In the genomic region with DNA sequence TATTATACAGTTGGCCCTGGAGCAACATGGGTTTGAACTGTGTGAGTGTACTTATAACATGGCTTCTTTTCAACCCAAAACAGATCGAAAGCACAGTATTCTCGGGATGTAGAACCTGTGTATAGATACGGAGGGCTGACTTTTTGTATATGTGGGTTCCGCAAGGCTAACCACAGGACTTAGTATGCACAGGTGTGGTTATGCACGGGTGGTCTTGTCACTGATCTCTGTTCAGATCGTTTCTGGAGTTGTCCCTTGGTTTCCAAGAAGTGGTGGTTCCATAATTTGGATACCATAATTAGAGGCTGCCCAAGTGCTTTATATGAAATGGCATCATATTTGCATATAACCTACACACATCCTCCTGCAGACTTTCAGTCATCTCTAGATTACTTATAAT, we compare ENCODE assay signal across 11 cellular contexts. TPM values are rescaled to one million over a fixed set of nuclear protein-coding genes. Genes with fewer than 3 reads are reported as not detected.
DNase-seq lines count a peak whose midpoint lies in the region; ATAC-seq and TF ChIP-seq lines count a peak whose summit lies in the region.
"Had no signal": no experiment of that assay in that cellular context is flagged by ENCODE, and none has a peak within 500 bp of the region (broad histone marks: within the 10 kb centered on the region; RNA-seq: fewer than 3 reads in every experiment).

No MANE protein-coding gene starts in this region.

- WGBS in prostate gland = 91% methylated on average over 6 of the region's 6 CpGs

- H3K36me3 Mint-ChIP-seq in activated T-cell treated with anti-CD3 and anti-CD28 coated beads, Interleukin-2, amount 50 U/mL, for 24 hours (ENCODE audit: low read depth) = peaks cover 61% of the 10 kb centered on the region
- H3K36me3 Mint-ChIP-seq in stimulated activated effector memory CD8-positive, alpha-beta T cell treated with anti-CD3 and anti-CD28 coated beads, Interleukin-12 subunit alpha, Interleukin-12 subunit beta, amount 100 ng/mL, for 72 hours = peaks cover 31% of the 10 kb centered on the region

- H3K9me3 ChIP-seq in prostate gland = no peaks in the 10 kb centered on the region

- ATAC-seq in GM21786 (IDR thresholded peaks at IDR 0.05; ENCODE audit: unreplicated experiment) = peak; percentile 31
- ATAC-seq in HG03469 (IDR thresholded peaks at IDR 0.05; ENCODE audit: unreplicated experiment) = peak; percentile 35
- peak; percentile 46 for ATAC-seq in stimulated activated effector memory CD8-positive, alpha-beta T cell treated with anti-CD3 and anti-CD28 coated beads, Interleukin-12 subunit alpha, Interleukin-12 subunit beta, amount 100 ng/mL, for 72 hours
- ATAC-seq: HepG2 had no signal

- no peaks in the 10 kb centered on the region for H3K36me3 ChIP-seq in prostate gland

- no peak for TF ChIP-seq POLR2A in prostate gland (IDR thresholded peaks at IDR 0.05)

- intact Hi-C loops in prostate gland (cut with DNase I) = no loop called here

- H3K9me3 Mint-ChIP-seq in activated T-cell treated with anti-CD3 and anti-CD28 coated beads, Interleukin-2, amount 50 U/mL, for 24 hours = peaks cover 4% of the 10 kb centered on the region
- H3K9me3 Mint-ChIP-seq in stimulated activated effector memory CD8-positive, alpha-beta T cell treated with anti-CD3 and anti-CD28 coated beads, Interleukin-12 subunit alpha, Interleukin-12 subunit beta, amount 100 ng/mL, for 72 hours = no peaks in the 10 kb centered on the region

- H3K27me3 Mint-ChIP-seq in activated T-cell treated with anti-CD3 and anti-CD28 coated beads, Interleukin-2, amount 50 U/mL, for 24 hours = no peaks in the 10 kb centered on the region

- DNase-seq in activated T-cell treated with anti-CD3 and anti-CD28 coated beads, Interleukin-2, amount 50 U/mL, for 24 hours = no peak
- DNase-seq in activated T-cell treated with anti-CD3 and anti-CD28 coated beads for 4 hours = no peak
- no peak for DNase-seq in stimulated activated effector memory CD8-positive, alpha-beta T cell treated with anti-CD3 and anti-CD28 coated beads, Interleukin-12 subunit alpha, Interleukin-12 subunit beta, amount 100 ng/mL, for 72 hours (ENCODE audit: low spot score in 2 of 2)
- no peak for DNase-seq in RPMI8226
- DNase-seq in prostate gland (ENCODE audit: low spot score) = no peak
- no peak for DNase-seq in hepatic stellate cell (ENCODE audit: low spot score)
- DNase-seq: kidney glomerular epithelial cell, NCI-H446 treated with DMSO at 0.1 percent for 48 hours had no signal

- peaks cover 67% of the 10 kb centered on the region for H3K4me1 Mint-ChIP-seq in activated T-cell treated with anti-CD3 and anti-CD28 coated beads, Interleukin-2, amount 50 U/mL, for 24 hours (ENCODE audit: low read depth)
- H3K4me1 Mint-ChIP-seq in stimulated activated effector memory CD8-positive, alpha-beta T cell treated with anti-CD3 and anti-CD28 coated beads, Interleukin-12 subunit alpha, Interleukin-12 subunit beta, amount 100 ng/mL, for 72 hours = peaks cover 33% of the 10 kb centered on the region

- TF ChIP-seq CTCF in prostate gland (IDR thresholded peaks at IDR 0.05) = no peak

- no peak overlapping the region for H3K4me3 ChIP-seq in prostate gland

- no peaks in the 10 kb centered on the region for H3K27me3 ChIP-seq in prostate gland (replicated peaks; ENCODE audit: insufficient read depth)

- peak overlapping the region; percentile 71 for H3K27ac Mint-ChIP-seq in activated T-cell treated with anti-CD3 and anti-CD28 coated beads, Interleukin-2, amount 50 U/mL, for 24 hours
- H3K27ac Mint-ChIP-seq in stimulated activated effector memory CD8-positive, alpha-beta T cell treated with anti-CD3 and anti-CD28 coated beads, Interleukin-12 subunit alpha, Interleukin-12 subunit beta, amount 100 ng/mL, for 72 hours = no peak overlapping the region

- H3K27ac ChIP-seq in prostate gland = no peak overlapping the region

- peak overlapping the region; percentile 2 for H3K4me3 Mint-ChIP-seq in activated T-cell treated with anti-CD3 and anti-CD28 coated beads, Interleukin-2, amount 50 U/mL, for 24 hours
- H3K4me3 Mint-ChIP-seq in stimulated activated effector memory CD8-positive, alpha-beta T cell treated with anti-CD3 and anti-CD28 coated beads, Interleukin-12 subunit alpha, Interleukin-12 subunit beta, amount 100 ng/mL, for 72 hours = no peak overlapping the region

- no peaks in the 10 kb centered on the region for H3K4me1 ChIP-seq in prostate gland (replicated peaks)

RNA-seq across cellular contexts. Expression of gene BHLHA15, which starts 10.9 kb away (rescaled TPM):
- total RNA-seq in prostate gland = 10 to 100 TPM; 24.6 to 90.9 TPM

RNA-seq across cellular contexts. Expression of gene TECPR1, which starts 51.7 kb away (rescaled TPM):
- 10 to 100 TPM; 31.4 to 62.7 TPM for total RNA-seq in prostate gland
